Comparison of ENCODE assay signal across 19 cellular contexts in genomic region chr11:57087966-57088365, GRCh38.
DNase-seq lines count a peak whose midpoint lies in the region; ATAC-seq, FAIRE-seq and TF ChIP-seq lines count a peak whose summit lies in the region.
"Had no signal": no experiment of that assay in that cellular context is flagged by ENCODE, and none has a peak within 500 bp of the region (broad histone marks: within the 10 kb centered on the region; RNA-seq: fewer than 3 reads in every experiment).

No MANE protein-coding gene starts in this region.

- WGBS in A549 (ENCODE audit: missing lambda C conversion rate), result 94% methylated on average over 1 of the region's 1 CpG

- H3K4me3 ChIP-seq in A549 (no peak overlapping the region), neural progenitor cell (no peak overlapping the region)
- H3K4me3 ChIP-seq: BLaER1 treated with 17β-estradiol and CSF1 and Interleukin-3, amounts not matched to agents 10 nM and 100 nM; HAP-1 had no signal

- H3K9me3 Mint-ChIP-seq in neural progenitor cell (no peaks in the 10 kb centered on the region), CD14-positive monocyte (no peaks in the 10 kb centered on the region), progenitor cell of endocrine pancreas (ENCODE audit: low read depth) (peaks cover 5% of the 10 kb centered on the region)

- no peaks in the 10 kb centered on the region for H3K36me3 ChIP-seq in neural progenitor cell
- H3K36me3 ChIP-seq: BLaER1 treated with 17β-estradiol and CSF1 and Interleukin-3, amounts not matched to agents 10 nM and 100 nM; HAP-1 had no signal

- intact Hi-C loops in CD14-positive monocyte (cut with micrococcal nuclease), result no loop called here

- H3K27me3 ChIP-seq in neural progenitor cell, result no peaks in the 10 kb centered on the region
- H3K27me3 ChIP-seq: BLaER1 treated with 17β-estradiol and CSF1 and Interleukin-3, amounts not matched to agents 10 nM and 100 nM had no signal

- H3K79me2 ChIP-seq in neural progenitor cell (ENCODE audit: low read depth), result no peaks in the 10 kb centered on the region

- H3K9me3 ChIP-seq in A549, result peaks cover 3% of the 10 kb centered on the region; the same call in 2 of the 3 replicates
- no peaks in the 10 kb centered on the region for H3K9me3 ChIP-seq in neural progenitor cell (ENCODE audit: low read depth)
- H3K9me3 ChIP-seq: BLaER1 treated with 17β-estradiol and CSF1 and Interleukin-3, amounts not matched to agents 10 nM and 100 nM; HAP-1 had no signal

- TF ChIP-seq POLR2A in A549 (IDR thresholded peaks at IDR 0.05; ENCODE audit: low read length), result no peak

- DNase-seq in A549 (ENCODE audit: low read depth in 1 of 2, low spot score in 1 of 2) (no peak), SK-MEL-5 (ENCODE audit: low read depth, low spot score) (peak; percentile 32), neural progenitor cell (ENCODE audit: low spot score) (peak; percentile 34), retina (peak; percentile 16), CD14-positive monocyte (ENCODE audit: low spot score) (no peak), COR-L47 (lab: John Stamatoyannopoulos, UW) (no peak), progenitor cell of endocrine pancreas (ENCODE audit: low spot score, unreplicated experiment) (no peak)
- DNase-seq: 8988T; ACHN; CD4-positive, alpha-beta memory T cell; DMS153; DMS79 treated with DMSO at 0.1 percent for 48 hours; EL had no signal

- no peaks in the 10 kb centered on the region for H4K20me1 ChIP-seq in neural progenitor cell (ENCODE audit: low read depth)
- H4K20me1 ChIP-seq: BLaER1 treated with 17β-estradiol and CSF1 and Interleukin-3, amounts not matched to agents 10 nM and 100 nM had no signal

- no peak for TF ChIP-seq EP300 in A549 (IDR thresholded peaks at IDR 0.05)

- no peak overlapping the region for H3K4me3 Mint-ChIP-seq in neural progenitor cell
- no peak overlapping the region for H3K4me3 Mint-ChIP-seq in CD14-positive monocyte
- no peak overlapping the region for H3K4me3 Mint-ChIP-seq in progenitor cell of endocrine pancreas (ENCODE audit: low read depth)
- H3K4me3 Mint-ChIP-seq: CD4-positive, alpha-beta memory T cell had no signal

- H3K4me1 ChIP-seq in A549, result peaks cover 22% of the 10 kb centered on the region; the same call in 1 of the 3 replicates
- peaks cover 10% of the 10 kb centered on the region for H3K4me1 ChIP-seq in neural progenitor cell
- H3K4me1 ChIP-seq: BLaER1 treated with 17β-estradiol and CSF1 and Interleukin-3, amounts not matched to agents 10 nM and 100 nM; HAP-1 had no signal

- H3K27ac ChIP-seq in A549 (peak overlapping the region; percentile 23 to 46; a peak in 3 of 6 replicates), neural progenitor cell (no peak overlapping the region)
- H3K27ac ChIP-seq: BLaER1 treated with 17β-estradiol and CSF1 and Interleukin-3, amounts not matched to agents 10 nM and 100 nM had no signal

- CTCF ChIA-PET in A549 (lab: Yijun Ruan, JAX), result interaction anchor here (1.1 to 2.5 kb wide), 3 partner anchors 161 to 247 kb away, joined by 3 to 11 read pairs (median 3); no protein-coding TSS in a partner anchor

- H3K4me2 ChIP-seq in A549, result no peak overlapping the region
- peak overlapping the region; percentile 49 for H3K4me2 ChIP-seq in neural progenitor cell
- H3K4me2 ChIP-seq: BLaER1 treated with 17β-estradiol and CSF1 and Interleukin-3, amounts not matched to agents 10 nM and 100 nM had no signal

- H3K36me3 Mint-ChIP-seq in neural progenitor cell (no peaks in the 10 kb centered on the region), CD14-positive monocyte (no peaks in the 10 kb centered on the region), progenitor cell of endocrine pancreas (ENCODE audit: insufficient read depth) (no peaks in the 10 kb centered on the region)
- H3K36me3 Mint-ChIP-seq: CD4-positive, alpha-beta memory T cell had no signal

- H3K27ac Mint-ChIP-seq in neural progenitor cell (peak overlapping the region; percentile 4), CD14-positive monocyte (no peak overlapping the region), progenitor cell of endocrine pancreas (no peak overlapping the region)
- H3K27ac Mint-ChIP-seq: CD4-positive, alpha-beta memory T cell had no signal

- H3K4me1 Mint-ChIP-seq in neural progenitor cell (peaks cover 3% of the 10 kb centered on the region), CD14-positive monocyte (no peaks in the 10 kb centered on the region), progenitor cell of endocrine pancreas (ENCODE audit: low read depth) (peaks cover 10% of the 10 kb centered on the region)
- H3K4me1 Mint-ChIP-seq: CD4-positive, alpha-beta memory T cell had no signal

- H3F3A ChIP-seq in neural progenitor cell (ENCODE audit: low read depth), result no peaks in the 10 kb centered on the region

- POLR2A ChIA-PET in A549 (lab: Yijun Ruan, JAX), result no interaction called here

- H3K9ac ChIP-seq in neural progenitor cell, result no peak overlapping the region
- H3K9ac ChIP-seq: BLaER1 treated with 17β-estradiol and CSF1 and Interleukin-3, amounts not matched to agents 10 nM and 100 nM had no signal

- ATAC-seq in A549 (no peak), GM18873 (IDR thresholded peaks at IDR 0.05; ENCODE audit: low FRiP score, unreplicated experiment) (no peak)

- TF ChIP-seq CTCF in A549 (IDR thresholded peaks at IDR 0.05), result no peak
- TF ChIP-seq CTCF in neural progenitor cell (IDR thresholded peaks at IDR 0.05), result no peak
- TF ChIP-seq CTCF in CD14-positive monocyte (IDR thresholded peaks at IDR 0.05), result no peak
- no peak for TF ChIP-seq CTCF in progenitor cell of endocrine pancreas (IDR thresholded peaks at IDR 0.05; ENCODE audit: unreplicated experiment)

- no peak for FAIRE-seq in A549 (lab: Jason Lieb, UNC)
- FAIRE-seq: D721Med, GM12891, H1 had no signal

- in situ Hi-C loops in SK-MEL-5 (cut with HindIII; ENCODE audit: low pct_unique_long_range_greater_than_20kb, low sequenced_read_pairs), result no loop called here

- no peaks in the 10 kb centered on the region for H3K27me3 Mint-ChIP-seq in neural progenitor cell (ENCODE audit: insufficient read depth, low read depth)
- H3K27me3 Mint-ChIP-seq in CD14-positive monocyte (ENCODE audit: low read depth in 3 of 3), result peaks cover 0 to 4% (median 3%) of the 10 kb centered on the region in 3 donors
- peaks cover 5% of the 10 kb centered on the region for H3K27me3 Mint-ChIP-seq in progenitor cell of endocrine pancreas

- peak overlapping the region; percentile 23 for H2AFZ ChIP-seq in neural progenitor cell (replicated peaks)

- no peak for TF ChIP-seq RAD21 in A549 (conservative IDR thresholded peaks at IDR 0.05 in 1 of 2, IDR thresholded peaks at IDR 0.05 in 1 of 2)

TF ChIP-seq in A549, 52 proteins besides CTCF, POLR2A, EP300 and RAD21:
- TF ChIP-seq TFCP2L1 (CRISPR knock-in tag; IDR thresholded peaks at IDR 0.05) (no peak), JUN (IDR thresholded peaks at IDR 0.05) (no peak), CBX2 (IDR thresholded peaks at IDR 0.05; ENCODE audit: borderline replicate concordance, low read depth) (no peak), HEYL (CRISPR knock-in tag; IDR thresholded peaks at IDR 0.05) (no peak), ZNF302 (CRISPR knock-in tag; IDR thresholded peaks at IDR 0.05) (no peak), GATA3 (IDR thresholded peaks at IDR 0.05; ENCODE audit: borderline replicate concordance) (no peak), CHD2 (IDR thresholded peaks at IDR 0.05; ENCODE audit: low read length, partially characterized antibody) (no peak), HDAC2 (IDR thresholded peaks at IDR 0.05) (no peak), HOXB13 (CRISPR knock-in tag; IDR thresholded peaks at IDR 0.05; ENCODE audit: low read depth) (no peak), ZFP36 (IDR thresholded peaks at IDR 0.05; ENCODE audit: borderline replicate concordance, partially characterized antibody) (no peak)

Comparison
In these comparisons a context has a peak if more than half of its experiments do, and no peak if none do; other contexts are left out.
1. DNase-seq: peak in SK-MEL-5 (single experiment), neural progenitor cell (single experiment) and retina (single experiment); none in A549 (0 of 2), CD14-positive monocyte (single experiment), COR-L47 (single experiment) and progenitor cell of endocrine pancreas (single experiment).